21 cellular contexts compared by ENCODE assay signal in genomic region chr5:149760700-149761187, GRCh38. TPM values are rescaled to one million over a fixed set of nuclear protein-coding genes. Genes with fewer than 3 reads are reported as not detected.
DNase-seq lines count a peak whose midpoint lies in the region; ATAC-seq and FAIRE-seq lines count a peak whose summit lies in the region.
"Had no signal": no experiment of that assay in that cellular context is flagged by ENCODE, and none has a peak within 500 bp of the region (broad histone marks: within the 10 kb centered on the region; RNA-seq: fewer than 3 reads in every experiment).

No MANE protein-coding gene starts in this region.

- DNase-seq in NCI-H146 (lab: John Stamatoyannopoulos, UW), result peak; percentile 28
- no peak for DNase-seq in NCI-H146 treated with DMSO at 0.1 percent for 48 hours (lab: John Stamatoyannopoulos, UW; ENCODE audit: unreplicated experiment)
- peak; percentile 53 for DNase-seq in NCI-H2081 treated with DMSO at 0.1 percent for 48 hours (lab: John Stamatoyannopoulos, UW)
- DNase-seq in cerebellar cortex (ENCODE audit: low spot score), result peak; percentile 40
- DNase-seq in retina, result peak; percentile 38
- no peak for DNase-seq in H7
- DNase-seq in small intestine, result no peak
- DNase-seq: 8988T; activated CD4-positive, CD25-positive, alpha-beta regulatory T cell treated with anti-CD3 and anti-CD28 coated beads, Interleukin-2, amount 50 U/mL, for 72 hours; activated naive CD8-positive, alpha-beta T cell treated with anti-CD3 and anti-CD28 coated beads, Interleukin-2, amount 50 U/mL, for 24 hours; DMS 273 treated with DMSO at 0.1 percent for 48 hours; left colon; midbrain; NCI-H2107; OCI-M1; stimulated activated CD4-positive, alpha-beta T cell treated with anti-CD3 and anti-CD28 coated beads, Interleukin-4, amount 100 ng/mL, for 1 hour had no signal

- H3K9me3 ChIP-seq in small intestine (ENCODE audit: control insufficient read depth, low read depth), result no peaks in the 10 kb centered on the region
- H3K9me3 ChIP-seq: breast epithelium, SJSA1 had no signal

- no peak overlapping the region for H3K4me3 ChIP-seq in H7 (ENCODE audit: insufficient read depth, low read depth, low read length)
- no peak overlapping the region for H3K4me3 ChIP-seq in small intestine (ENCODE audit: low read depth in 1 of 2, low read length in 2 of 2)
- H3K4me3 ChIP-seq: BLaER1 treated with 17β-estradiol and CSF1 and Interleukin-3, amounts not matched to agents 10 nM and 100 nM; breast epithelium; SJSA1 had no signal

- no peak for ATAC-seq in GM21367 (IDR thresholded peaks at IDR 0.05; ENCODE audit: unreplicated experiment)
- ATAC-seq: activated naive CD8-positive, alpha-beta T cell treated with anti-CD3 and anti-CD28 coated beads, Interleukin-2, amount 50 U/mL, for 24 hours; left colon had no signal

- H3K4me1 ChIP-seq in small intestine (ENCODE audit: control insufficient read depth in 2 of 2, insufficient read depth in 1 of 2, low read depth in 1 of 2, low read length in 1 of 2), result peaks cover 4 to 9% of the 10 kb centered on the region in 2 donors
- H3K4me1 ChIP-seq: breast epithelium, SJSA1 had no signal

- no peak overlapping the region for H3K27ac ChIP-seq in small intestine (ENCODE audit: low read depth in 1 of 2, low read length in 1 of 2)
- H3K27ac ChIP-seq: BLaER1 treated with 17β-estradiol and CSF1 and Interleukin-3, amounts not matched to agents 10 nM and 100 nM; breast epithelium; HL-60; SJSA1 had no signal

- 76 to 78% (median 77%) methylated on average over 6 of the region's 6 CpGs for WGBS in small intestine, 3 donors

- H3K27me3 ChIP-seq in H7 (ENCODE audit: control insufficient read depth, insufficient read depth, low read length) (no peaks in the 10 kb centered on the region), small intestine (ENCODE audit: control insufficient read depth in 2 of 2, insufficient read depth in 2 of 2, low read length in 2 of 2) (no peaks in the 10 kb centered on the region)
- H3K27me3 ChIP-seq: BLaER1 treated with 17β-estradiol and CSF1 and Interleukin-3, amounts not matched to agents 10 nM and 100 nM; breast epithelium had no signal

- no peak for FAIRE-seq in small intestine (lab: Jason Lieb, UNC)

- no peaks in the 10 kb centered on the region for H3K36me3 ChIP-seq in H7 (replicated peaks; ENCODE audit: control insufficient read depth, insufficient read depth, low read length)
- H3K36me3 ChIP-seq in small intestine (ENCODE audit: control insufficient read depth in 2 of 2, insufficient read depth in 2 of 2, low read length in 2 of 2), result no peaks in the 10 kb centered on the region
- H3K36me3 ChIP-seq: breast epithelium, SJSA1 had no signal

RNA-seq across cellular contexts. Expression of gene PPARGC1B, which starts 30.6 kb away (rescaled TPM):
- 5.8 and 6.1 TPM in 2 replicates for total RNA-seq in H7 (2014; rRNA removed; shearing (Covaris generic))
- polyA plus RNA-seq in small intestine, result 1 to 10 TPM; 3.0 to 8.9 (median 5.6) TPM

Comparison
In these comparisons a context has a peak if more than half of its experiments do, and no peak if none do; other contexts are left out.
1. DNase-seq: peak in NCI-H146 (single experiment), NCI-H2081 treated with DMSO at 0.1 percent for 48 hours (single experiment), cerebellar cortex (single experiment) and retina (single experiment); none in NCI-H146 treated with DMSO at 0.1 percent for 48 hours (single experiment), H7 (single experiment) and small intestine (single experiment).